Comparison of ENCODE assay signal across 30 cellular contexts in the genomic region with DNA sequence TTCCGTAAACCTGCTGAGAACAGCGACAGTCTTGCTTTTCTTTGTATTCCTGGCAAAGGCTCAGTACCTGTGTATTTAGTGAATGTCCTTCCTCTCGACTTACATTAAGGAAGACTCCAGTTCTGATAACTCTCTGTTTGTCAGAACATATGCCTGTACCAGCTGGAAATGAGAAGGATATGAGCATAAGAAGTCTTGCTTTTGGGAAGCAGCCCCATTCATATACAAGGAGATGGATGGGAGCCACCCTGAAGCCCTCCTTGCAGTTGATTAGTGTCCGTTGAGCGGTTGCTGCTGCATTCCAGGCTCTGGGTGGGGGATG. TPM values are rescaled to one million over a fixed set of nuclear protein-coding genes. Genes with fewer than 3 reads are reported as not detected.
A peak's percentile ranks its signal among the peaks of the same experiment; 100 is the strongest.
DNase-seq lines count a peak whose midpoint lies in the region; ATAC-seq and TF ChIP-seq lines count a peak whose summit lies in the region.
"Had no signal": no experiment of that assay in that cellular context is flagged by ENCODE, and none has a peak within 500 bp of the region (broad histone marks: within the 10 kb centered on the region; RNA-seq: fewer than 3 reads in every experiment).

No MANE protein-coding gene starts in this region.

- peaks cover 25% of the 10 kb centered on the region for H3K36me3 Mint-ChIP-seq in Caco-2 (ENCODE audit: insufficient read depth, unreplicated experiment)
- H3K36me3 Mint-ChIP-seq in nephron (ENCODE audit: low read depth) = peaks cover 26% of the 10 kb centered on the region
- no peaks in the 10 kb centered on the region for H3K36me3 Mint-ChIP-seq in activated T-helper 17 cell treated with anti-CD3 and anti-CD28 coated beads, Interleukin-2, amount 50 U/mL, for 72 hours (ENCODE audit: low read depth)
- H3K36me3 Mint-ChIP-seq: activated naive CD4-positive, alpha-beta T cell treated with anti-CD3 and anti-CD28 coated beads, Interleukin-2, amount 10 ng/mL, durations not matched to agents 7 days and 5 days had no signal

- H3K4me1 Mint-ChIP-seq in Caco-2 (ENCODE audit: low read depth, unreplicated experiment) = peaks cover 46% of the 10 kb centered on the region
- peaks cover 66% of the 10 kb centered on the region for H3K4me1 Mint-ChIP-seq in nephron
- no peaks in the 10 kb centered on the region for H3K4me1 Mint-ChIP-seq in activated T-helper 17 cell treated with anti-CD3 and anti-CD28 coated beads, Interleukin-2, amount 50 U/mL, for 72 hours
- H3K4me1 Mint-ChIP-seq: activated naive CD4-positive, alpha-beta T cell treated with anti-CD3 and anti-CD28 coated beads, Interleukin-2, amount 10 ng/mL, durations not matched to agents 7 days and 5 days had no signal

- H3K27me3 ChIP-seq in Caco-2 (replicated peaks; ENCODE audit: control insufficient read depth, insufficient read depth, low read length) (no peaks in the 10 kb centered on the region), HUES64 (ENCODE audit: insufficient read depth, low read length) (no peaks in the 10 kb centered on the region), ectodermal cell (ENCODE audit: control insufficient read depth, insufficient read depth, low read length, poor library complexity, severe bottlenecking) (no peaks in the 10 kb centered on the region)
- H3K27me3 ChIP-seq: adrenal gland, transverse colon had no signal

- CTCF ChIA-PET in Caco-2 (lab: Charles Lee) = no interaction called here

- no peak for DNase-seq in Caco-2
- DNase-seq: activated CD4-positive, alpha-beta T cell treated with anti-CD3 and anti-CD28 coated beads, Interleukin-2, amount 50 U/mL, for 4 hours; activated CD8-positive, alpha-beta memory T cell treated with anti-CD3 and anti-CD28 coated beads, Interleukin-2, amount 50 U/mL, for 4 hours; activated naive CD4-positive, alpha-beta T cell treated with anti-CD3 and anti-CD28 coated beads, Interleukin-2, amount 10 ng/mL, durations not matched to agents 7 days and 5 days; AML-193; CD4-positive, alpha-beta T cell; effector CD8-positive, alpha-beta T cell; KBM-7; mesenchymal stem cell; NCI-H1092; NCI-H1694; NCI-H510A treated with DMSO at 0.1 percent for 48 hours; nucleus accumbens; RPMI8226; stimulated activated CD4-positive, alpha-beta T cell treated with anti-CD3 and anti-CD28 coated beads, Interleukin-4, amount 100 ng/mL, for 24 hours; transverse colon had no signal

- ATAC-seq in GM18498 (IDR thresholded peaks at IDR 0.05; ENCODE audit: unreplicated experiment) = no peak
- ATAC-seq in activated T-helper 17 cell treated with anti-CD3 and anti-CD28 coated beads, Interleukin-2, amount 50 U/mL, for 72 hours (replicated peaks) = no peak
- ATAC-seq in HG03439 (IDR thresholded peaks at IDR 0.05; ENCODE audit: unreplicated experiment) = no peak
- ATAC-seq in HG02798 (IDR thresholded peaks at IDR 0.05; ENCODE audit: poor library complexity, unreplicated experiment) = no peak
- ATAC-seq: activated CD4-positive, CD25-positive, alpha-beta regulatory T cell treated with anti-CD3 and anti-CD28 coated beads, Interleukin-2, amount 50 U/mL, for 24 hours; GM12878; HCT116; left lobe of liver had no signal

- BruUV-seq in Caco-2 (replicated peaks; lab: Mats Ljungman, UMichigan) = no TSS peak

- H3K4me3 Mint-ChIP-seq in Caco-2 (ENCODE audit: unreplicated experiment) = no peak overlapping the region
- no peak overlapping the region for H3K4me3 Mint-ChIP-seq in nephron
- no peak overlapping the region for H3K4me3 Mint-ChIP-seq in activated T-helper 17 cell treated with anti-CD3 and anti-CD28 coated beads, Interleukin-2, amount 50 U/mL, for 72 hours
- H3K4me3 Mint-ChIP-seq: activated naive CD4-positive, alpha-beta T cell treated with anti-CD3 and anti-CD28 coated beads, Interleukin-2, amount 10 ng/mL, durations not matched to agents 7 days and 5 days; CD4-positive, alpha-beta T cell; T-helper 1 cell treated with Interleukin-12 subunit alpha and Interleukin-12 subunit beta and Interleukin-4 antibody, amounts not matched to agents 30 μg/mL and 1 μg/mL, for 36 hours had no signal

- H3K27ac Mint-ChIP-seq in Caco-2 (ENCODE audit: unreplicated experiment) (peak overlapping the region; percentile 96), nephron (peak overlapping the region in 2 of 3 experiments; percentile 32 to 69)
- H3K27ac Mint-ChIP-seq in activated T-helper 17 cell treated with anti-CD3 and anti-CD28 coated beads, Interleukin-2, amount 50 U/mL, for 72 hours = no peak overlapping the region
- H3K27ac Mint-ChIP-seq: activated naive CD4-positive, alpha-beta T cell treated with anti-CD3 and anti-CD28 coated beads, Interleukin-2, amount 10 ng/mL, durations not matched to agents 7 days and 5 days; CD4-positive, alpha-beta T cell; T-helper 1 cell treated with Interleukin-12 subunit alpha and Interleukin-12 subunit beta and Interleukin-4 antibody, amounts not matched to agents 30 μg/mL and 1 μg/mL, for 36 hours had no signal

- H3K36me3 ChIP-seq in Caco-2 (ENCODE audit: control insufficient read depth, insufficient read depth, low read length) = no peaks in the 10 kb centered on the region
- H3K36me3 ChIP-seq in HUES64 (ENCODE audit: insufficient read depth, low read length) = no peaks in the 10 kb centered on the region
- peaks cover 8% of the 10 kb centered on the region for H3K36me3 ChIP-seq in ectodermal cell (ENCODE audit: control insufficient read depth, insufficient read depth, low read length)
- H3K36me3 ChIP-seq: adrenal gland, transverse colon had no signal

- H3K9me3 ChIP-seq in Caco-2 (no peaks in the 10 kb centered on the region; the same call in 1 of the 2 replicates), HUES64 (ENCODE audit: insufficient read depth, low read depth, low read length) (0 out of 2 replicates have a peak, but pooled peaks cover 7% of the 10 kb centered on the region), ectodermal cell (ENCODE audit: control insufficient read depth, low read length) (no peaks in the 10 kb centered on the region)
- H3K9me3 ChIP-seq: adrenal gland, transverse colon had no signal

- intact Hi-C loops in Caco-2 (cut with micrococcal nuclease; ENCODE audit: unreplicated experiment) = no loop called here

- TF ChIP-seq CTCF in Caco-2 (IDR thresholded peaks at IDR 0.05; ENCODE audit: insufficient read depth in 1 of 2, low read depth in 1 of 2, low read length in 1 of 2, severe bottlenecking in 1 of 2, unreplicated experiment in 1 of 2) (no peak), nephron (IDR thresholded peaks at IDR 0.05; ENCODE audit: unreplicated experiment in 3 of 3) (no peak)

- no peak overlapping the region for H3K4me3 ChIP-seq in Caco-2 (ENCODE audit: low read depth, low read length)
- no peak overlapping the region for H3K4me3 ChIP-seq in HUES64 (ENCODE audit: low read length)
- H3K4me3 ChIP-seq in ectodermal cell (ENCODE audit: insufficient read depth, low read depth, low read length) = no peak overlapping the region
- H3K4me3 ChIP-seq: adrenal gland, GM12878, SK-N-MC, transverse colon had no signal

- POLR2A ChIA-PET in Caco-2 (lab: Charles Lee) = no interaction called here

- WGBS in HUES64 = 61% methylated on average over 5 of the region's 5 CpGs
- WGBS in ectodermal cell, 2 experiments = 49 to 50% methylated on average over 5 of the region's 5 CpGs

- H3K27ac ChIP-seq in HUES64 (ENCODE audit: low read depth, low read length) = peak overlapping the region; percentile 41; the same call in 1 of the 2 replicates
- H3K27ac ChIP-seq in ectodermal cell (ENCODE audit: insufficient read depth, low read depth, low read length, poor library complexity, severe bottlenecking) = peak overlapping the region; percentile 21
- H3K27ac ChIP-seq: adrenal gland, SK-N-MC, transverse colon had no signal

- H3K9me3 Mint-ChIP-seq in Caco-2 (ENCODE audit: unreplicated experiment) = peaks cover 19% of the 10 kb centered on the region
- peaks cover 10% of the 10 kb centered on the region for H3K9me3 Mint-ChIP-seq in nephron
- H3K9me3 Mint-ChIP-seq in activated T-helper 17 cell treated with anti-CD3 and anti-CD28 coated beads, Interleukin-2, amount 50 U/mL, for 72 hours = peaks cover 6% of the 10 kb centered on the region
- H3K9me3 Mint-ChIP-seq: CD4-positive, alpha-beta T cell had no signal

- H3K27me3 Mint-ChIP-seq in Caco-2 (ENCODE audit: insufficient read depth, unreplicated experiment) (no peaks in the 10 kb centered on the region), nephron (ENCODE audit: low read depth) (no peaks in the 10 kb centered on the region)
- peaks cover 7% of the 10 kb centered on the region for H3K27me3 Mint-ChIP-seq in activated T-helper 17 cell treated with anti-CD3 and anti-CD28 coated beads, Interleukin-2, amount 50 U/mL, for 72 hours
- H3K27me3 Mint-ChIP-seq: CD4-positive, alpha-beta T cell had no signal

- no peak overlapping the region for H3K9ac ChIP-seq in HUES64 (ENCODE audit: low read depth, low read length)

- H3K4me1 ChIP-seq in Caco-2 = peaks cover 38% of the 10 kb centered on the region
- H3K4me1 ChIP-seq in HUES64 (ENCODE audit: insufficient read depth, low read length) = peaks cover 42% of the 10 kb centered on the region
- peaks cover 41% of the 10 kb centered on the region for H3K4me1 ChIP-seq in ectodermal cell (ENCODE audit: control insufficient read depth, insufficient read depth, low read length)
- H3K4me1 ChIP-seq: adrenal gland had no signal

RNA-seq across cellular contexts. Expression of a gene that starts 59.8 kb away (rescaled TPM):
- 29.1 and 29.9 TPM in 2 replicates for total RNA-seq in Caco-2 (2022)
- 26.2 TPM for polyA plus RNA-seq in HUES64 (2013, experiment 1 of 2)
- 29.3 TPM for polyA plus RNA-seq in HUES64 (2013, experiment 2 of 2)
- 41.1 TPM for polyA plus RNA-seq in ectodermal cell (2013, experiment 1 of 4)
- polyA plus RNA-seq in ectodermal cell (2013, experiment 2 of 4) = 44.7 TPM
- 35.6 TPM for polyA plus RNA-seq in ectodermal cell (2013, experiment 3 of 4)
- 37.5 TPM for polyA plus RNA-seq in ectodermal cell (2013, experiment 4 of 4)
- not detected for total RNA-seq in activated T-helper 17 cell treated with anti-CD3 and anti-CD28 coated beads, Interleukin-2, amount 50 U/mL, for 72 hours

Comparison
In these comparisons a context has a peak if more than half of its experiments do, and no peak if none do; other contexts are left out.
1. RNA of a gene that starts 59.8 kb away (total RNA-seq): 29.1 to 29.9 TPM in Caco-2; not detected in activated T-helper 17 cell treated with anti-CD3 and anti-CD28 coated beads, Interleukin-2, amount 50 U/mL, for 72 hours; every median in the first group is over 10 times any median in the second.